Comparison of ENCODE assay signal across 14 cellular contexts in genomic region chr6:37033255-37033654, GRCh38. TPM values are rescaled to one million over a fixed set of nuclear protein-coding genes. Genes with fewer than 3 reads are reported as not detected.
DNase-seq lines count a peak whose midpoint lies in the region; ATAC-seq and TF ChIP-seq lines count a peak whose summit lies in the region.
"Had no signal": no experiment of that assay in that cellular context is flagged by ENCODE, and none has a peak within 500 bp of the region (broad histone marks: within the 10 kb centered on the region; RNA-seq: fewer than 3 reads in every experiment).

No MANE protein-coding gene starts in this region.

- no peak overlapping the region for H2AFZ ChIP-seq in mesenchymal stem cell (ENCODE audit: low read depth, low read length)
- no peak overlapping the region for H2AFZ ChIP-seq in OCI-LY7 (ENCODE audit: low read length)

- CTCF ChIA-PET in OCI-LY7 (lab: Charles Lee; ENCODE audit: unreplicated experiment), result no interaction called here

- H3K4ac ChIP-seq in mesenchymal stem cell (ENCODE audit: low read depth in 1 of 2, low read length in 2 of 2), result no peak overlapping the region

- no peak overlapping the region for H4K8ac ChIP-seq in mesenchymal stem cell (ENCODE audit: low read length)

- no peaks in the 10 kb centered on the region for H3K79me2 ChIP-seq in OCI-LY7 (ENCODE audit: insufficient read depth, low read depth, low read length)

- no peak for TF ChIP-seq CTCF in OCI-LY7 (conservative IDR thresholded peaks at IDR 0.05; ENCODE audit: low read length)
- TF ChIP-seq CTCF in transverse colon (IDR thresholded peaks at IDR 0.05), result no peak

- no peak overlapping the region for H3K14ac ChIP-seq in mesenchymal stem cell (ENCODE audit: low read length in 2 of 2)

- no peak overlapping the region for H4K91ac ChIP-seq in mesenchymal stem cell (ENCODE audit: low read length)

- WGBS in mesenchymal stem cell, result 79% methylated on average over 7 of the region's 7 CpGs
- 74 to 94% methylated on average over 2 to 7 of the region's 7 CpGs for WGBS in transverse colon (ENCODE audit: low coverage in 1 of 2), 2 donors

- H2AK5ac ChIP-seq in mesenchymal stem cell (ENCODE audit: low read length, severe bottlenecking), result no peak overlapping the region

- peak; percentile 57 for ATAC-seq in GM21529 (IDR thresholded peaks at IDR 0.05; ENCODE audit: unreplicated experiment)
- no peak for ATAC-seq in HG02642 (IDR thresholded peaks at IDR 0.05; ENCODE audit: poor library complexity, unreplicated experiment)

- POLR2A ChIA-PET in OCI-LY7 (lab: Charles Lee), result no interaction called here

- no TSS peak for BruUV-seq in OCI-LY7 (replicated peaks; lab: Mats Ljungman, UMichigan)

- H3K23ac ChIP-seq in mesenchymal stem cell (ENCODE audit: low read length in 2 of 2), result no peak overlapping the region

- TF ChIP-seq EP300 in transverse colon (IDR thresholded peaks at IDR 0.05; ENCODE audit: low read depth), result no peak

- intact Hi-C loops in OCI-LY7 (cut with micrococcal nuclease; ENCODE audit: unreplicated experiment) (no loop called here), transverse colon (cut with DNase I; ENCODE audit: low total_unique reads) (no loop called here)

- no peak overlapping the region for H2BK5ac ChIP-seq in mesenchymal stem cell (ENCODE audit: low read depth, low read length, poor library complexity, severe bottlenecking)

- H2BK12ac ChIP-seq in mesenchymal stem cell (ENCODE audit: low read length in 2 of 2), result no peak overlapping the region

- H3K18ac ChIP-seq in mesenchymal stem cell (ENCODE audit: low read depth in 1 of 2, low read length in 2 of 2), result no peak overlapping the region

- no peak overlapping the region for H2BK120ac ChIP-seq in mesenchymal stem cell (ENCODE audit: low read depth, low read length)

- H3K4me2 ChIP-seq in mesenchymal stem cell (ENCODE audit: low read length, poor library complexity, severe bottlenecking) (no peak overlapping the region), OCI-LY7 (ENCODE audit: low read length) (no peak overlapping the region)

- H3K9ac ChIP-seq in mesenchymal stem cell (ENCODE audit: low read length), result no peak overlapping the region

- in situ Hi-C loops in transverse colon (cut with MboI; ENCODE audit: low pct_ligation_motif_present in 1 of 4, low pct_unique_long_range_greater_than_20kb in 1 of 4, low sequenced_read_pairs in 3 of 4), result no loop called here

- no peaks in the 10 kb centered on the region for H4K20me1 ChIP-seq in OCI-LY7 (ENCODE audit: insufficient read depth, low read length)

- H3K79me1 ChIP-seq in mesenchymal stem cell (replicated peaks; ENCODE audit: low read length, poor library complexity, severe bottlenecking), result no peaks in the 10 kb centered on the region

- H3K27ac ChIP-seq in mesenchymal stem cell (ENCODE audit: low read length, poor library complexity, severe bottlenecking) (no peak overlapping the region), OCI-LY7 (ENCODE audit: low read depth, low read length, poor library complexity, severe bottlenecking) (no peak overlapping the region), transverse colon (no peak overlapping the region)
- H3K27ac ChIP-seq: left ventricle myocardium inferior, ovary, vagina had no signal

- no peaks in the 10 kb centered on the region for H3K4me1 ChIP-seq in mesenchymal stem cell (ENCODE audit: control insufficient read depth, insufficient read depth, low read depth, low read length)
- no peaks in the 10 kb centered on the region for H3K4me1 ChIP-seq in OCI-LY7 (ENCODE audit: insufficient read depth, low read length, poor library complexity, severe bottlenecking)
- peaks cover 0 to 3% (median 0%) of the 10 kb centered on the region in 4 donors for H3K4me1 ChIP-seq in transverse colon
- H3K4me1 ChIP-seq: left ventricle myocardium inferior, vagina had no signal

- H3K36me3 ChIP-seq in mesenchymal stem cell (ENCODE audit: control insufficient read depth in 1 of 2, insufficient read depth in 2 of 2, low read depth in 1 of 2, low read length in 2 of 2) (no peaks in the 10 kb centered on the region), OCI-LY7 (ENCODE audit: insufficient read depth, low read length) (peaks cover 6% of the 10 kb centered on the region; the same call in 1 of the 2 replicates), transverse colon (no peaks in the 10 kb centered on the region)
- H3K36me3 ChIP-seq: left ventricle myocardium inferior, ovary, vagina had no signal

- H3K9me3 ChIP-seq in mesenchymal stem cell (ENCODE audit: control insufficient read depth, low read length) (peaks cover 6% of the 10 kb centered on the region), OCI-LY7 (ENCODE audit: low read length) (peaks cover 8% of the 10 kb centered on the region), transverse colon (peaks cover 0 to 3% of the 10 kb centered on the region in 2 donors)
- H3K9me3 ChIP-seq: ovary, vagina had no signal

- peak; percentile 87 for DNase-seq in CD1c-positive myeloid dendritic cell (ENCODE audit: extremely low spot score)
- peak; percentile 23 for DNase-seq in activated CD8-positive, alpha-beta memory T cell treated with anti-CD3 and anti-CD28 coated beads, Interleukin-2, amount 50 U/mL, for 24 hours (ENCODE audit: extremely low read depth)
- DNase-seq in mesenchymal stem cell, result peak; percentile 47
- no peak for DNase-seq in OCI-LY7 (ENCODE audit: low spot score)
- no peak for DNase-seq in Ammon's horn (ENCODE audit: low spot score)
- DNase-seq in transverse colon, result no peak
- DNase-seq: CD4-positive, alpha-beta T cell; left ventricle myocardium inferior; NCI-H226; ovary; SIG-M5 had no signal

- TF ChIP-seq POLR2A in transverse colon (IDR thresholded peaks at IDR 0.05), result no peak

- no peak overlapping the region for H2BK15ac ChIP-seq in mesenchymal stem cell (ENCODE audit: low read depth, poor library complexity, severe bottlenecking)

- H3K27me3 ChIP-seq in mesenchymal stem cell (ENCODE audit: control insufficient read depth in 1 of 2, insufficient read depth in 1 of 2, low read length in 2 of 2), result peaks cover 0 to 3% of the 10 kb centered on the region in 2 experiments
- no peaks in the 10 kb centered on the region for H3K27me3 ChIP-seq in transverse colon
- H3K27me3 ChIP-seq: ovary, vagina had no signal

- H3K4me3 ChIP-seq in mesenchymal stem cell (ENCODE audit: insufficient read depth in 1 of 2, low read depth in 1 of 2, low read length in 2 of 2), result no peak overlapping the region
- no peak overlapping the region for H3K4me3 ChIP-seq in OCI-LY7 (ENCODE audit: low read depth, low read length, poor library complexity, severe bottlenecking)
- H3K4me3 ChIP-seq in transverse colon, result no peak overlapping the region
- H3K4me3 ChIP-seq: left ventricle myocardium inferior, ovary, vagina had no signal

- no peaks in the 10 kb centered on the region for H3K9me2 ChIP-seq in OCI-LY7 (ENCODE audit: insufficient read depth, low read length)

RNA-seq across cellular contexts. Expression of gene FGD2, which starts 27.8 kb away (rescaled TPM):
- 0.03 TPM for polyA plus RNA-seq in mesenchymal stem cell (2013, experiment 1 of 2)
- not detected for polyA plus RNA-seq in mesenchymal stem cell (2013, experiment 2 of 2)
- total RNA-seq in OCI-LY7 (2014; rRNA removed; shearing (Covaris generic)), result 23.8 and 27.8 TPM in 2 replicates
- total RNA-seq in OCI-LY7 (2022) (45.7 and 48.6 TPM in 2 replicates), transverse colon (10 to 100 TPM; 13.1 to 46.4 (median 29.6) TPM)

RNA-seq across cellular contexts. Expression of gene MTCH1, which starts 47.3 kb away (rescaled TPM):
- 154 TPM for polyA plus RNA-seq in mesenchymal stem cell (2013, experiment 1 of 2)
- 157 TPM for polyA plus RNA-seq in mesenchymal stem cell (2013, experiment 2 of 2)
- 81.4 and 93.7 TPM in 2 replicates for total RNA-seq in OCI-LY7 (2014; rRNA removed; shearing (Covaris generic))
- total RNA-seq in OCI-LY7 (2022) (72.5 and 79.6 TPM in 2 replicates), transverse colon (100 to 1,000 TPM; 123 to 190 (median 152) TPM)

Comparison
In these comparisons a context has a peak if more than half of its experiments do, and no peak if none do; other contexts are left out.
1. DNase-seq: peak in CD1c-positive myeloid dendritic cell (single experiment), activated CD8-positive, alpha-beta memory T cell treated with anti-CD3 and anti-CD28 coated beads, Interleukin-2, amount 50 U/mL, for 24 hours (single experiment) and mesenchymal stem cell (single experiment); none in OCI-LY7 (single experiment), Ammon's horn (single experiment) and transverse colon (single experiment).